ENCODE assay signal across 8 cellular contexts in genomic region chr3:16511561-16512434, GRCh38. TPM values are rescaled to one million over a fixed set of nuclear protein-coding genes. Genes with fewer than 3 reads are reported as not detected.
DNase-seq lines count a peak whose midpoint lies in the region; ATAC-seq lines count a peak whose summit lies in the region.

No MANE protein-coding gene starts in this region.

- no peaks in the 10 kb centered on the region for H3K27me3 Mint-ChIP-seq in activated T-helper 2 cell treated with anti-CD3 and anti-CD28 coated beads, Interferon-gamma antibody, Interleukin-2, Interleukin-4, amounts not matched to agents 10 μg/mL and 5 μg/mL and 100 μg/mL, durations not matched to agents 14 hours and 24 hours and 36 hours (ENCODE audit: low read depth)

- H3K4me3 ChIP-seq in skeletal muscle cell (ENCODE audit: low read depth, low read length) = peak overlapping the region; percentile 83

- peak overlapping the region; percentile 91 for H3K4me3 Mint-ChIP-seq in activated T-helper 2 cell treated with anti-CD3 and anti-CD28 coated beads, Interferon-gamma antibody, Interleukin-2, Interleukin-4, amounts not matched to agents 10 μg/mL and 5 μg/mL and 100 μg/mL, durations not matched to agents 14 hours and 24 hours and 36 hours (ENCODE audit: low read depth)

- H3K9me3 Mint-ChIP-seq in activated T-helper 2 cell treated with anti-CD3 and anti-CD28 coated beads, Interferon-gamma antibody, Interleukin-2, Interleukin-4, amounts not matched to agents 10 μg/mL and 5 μg/mL and 100 μg/mL, durations not matched to agents 14 hours and 24 hours and 36 hours = no peaks in the 10 kb centered on the region

- DNase-seq in NK-92 treated with Interleukin-12 subunit alpha and Interleukin-12 subunit beta, amount 100 ng/mL, for 24 hours (lab: John Stamatoyannopoulos, UW) = peak; percentile 66
- peak; percentile 72 for DNase-seq in activated T-helper 2 cell treated with anti-CD3 and anti-CD28 coated beads, Interferon-gamma antibody, Interleukin-2, Interleukin-4, amounts not matched to agents 10 μg/mL and 5 μg/mL and 100 μg/mL, durations not matched to agents 14 hours and 24 hours and 36 hours (ENCODE audit: low spot score)
- peak; percentile 80 for DNase-seq in Right ventricle myocardium superior
- DNase-seq in skeletal muscle cell (ENCODE audit: low read depth) = peak; percentile 86
- no peak for DNase-seq in ecto neural progenitor cell (ENCODE audit: low spot score)
- DNase-seq in NCI-H2171 treated with DMSO at 0.1 percent for 48 hours (lab: John Stamatoyannopoulos, UW) = no peak

- peaks cover 39% of the 10 kb centered on the region for H3K36me3 Mint-ChIP-seq in activated T-helper 2 cell treated with anti-CD3 and anti-CD28 coated beads, Interferon-gamma antibody, Interleukin-2, Interleukin-4, amounts not matched to agents 10 μg/mL and 5 μg/mL and 100 μg/mL, durations not matched to agents 14 hours and 24 hours and 36 hours (ENCODE audit: low read depth)

- peak; percentile 35 for ATAC-seq in GM18508 (IDR thresholded peaks at IDR 0.05; ENCODE audit: insufficient read depth, unreplicated experiment)
- peak; percentile 44 for ATAC-seq in HG02623 (IDR thresholded peaks at IDR 0.05; ENCODE audit: unreplicated experiment)
- ATAC-seq in Right ventricle myocardium superior (ENCODE audit: poor library complexity) = peak; percentile 47

- H3K4me1 Mint-ChIP-seq in activated T-helper 2 cell treated with anti-CD3 and anti-CD28 coated beads, Interferon-gamma antibody, Interleukin-2, Interleukin-4, amounts not matched to agents 10 μg/mL and 5 μg/mL and 100 μg/mL, durations not matched to agents 14 hours and 24 hours and 36 hours (ENCODE audit: low read depth) = peaks cover 71% of the 10 kb centered on the region

- intact Hi-C loops in activated T-helper 2 cell treated with anti-CD3 and anti-CD28 coated beads, Interferon-gamma antibody, Interleukin-2, Interleukin-4, amounts not matched to agents 10 μg/mL and 5 μg/mL and 100 μg/mL, durations not matched to agents 14 hours and 24 hours and 36 hours (cut with micrococcal nuclease) = loop anchor here (1.0 to 10.0 kb wide), 11 partner anchors 10 to 1913 kb away; partner anchors contain the start of genes DPH3, OXNAD1 and SATB1
- intact Hi-C loops in Right ventricle myocardium superior (cut with DNase I) = loop anchor here (10.0 kb wide), 2 partner anchors 137 to 217 kb away; no protein-coding TSS in a partner anchor

- peak overlapping the region; percentile 85 for H3K27ac Mint-ChIP-seq in activated T-helper 2 cell treated with anti-CD3 and anti-CD28 coated beads, Interferon-gamma antibody, Interleukin-2, Interleukin-4, amounts not matched to agents 10 μg/mL and 5 μg/mL and 100 μg/mL, durations not matched to agents 14 hours and 24 hours and 36 hours

RNA-seq across cellular contexts. Expression of gene RFTN1, which starts 1.7 kb away (rescaled TPM):
- total RNA-seq in activated T-helper 2 cell treated with anti-CD3 and anti-CD28 coated beads, Interferon-gamma antibody, Interleukin-2, Interleukin-4, amounts not matched to agents 10 μg/mL and 5 μg/mL and 100 μg/mL, durations not matched to agents 14 hours and 24 hours and 36 hours = 90.4 and 93.7 TPM in 2 replicates
- total RNA-seq in Right ventricle myocardium superior = 25.8 TPM

Comparison
In these comparisons a context has a peak if more than half of its experiments do, and no peak if none do; other contexts are left out.
1. DNase-seq: peak in NK-92 treated with Interleukin-12 subunit alpha and Interleukin-12 subunit beta, amount 100 ng/mL, for 24 hours (single experiment), activated T-helper 2 cell treated with anti-CD3 and anti-CD28 coated beads, Interferon-gamma antibody, Interleukin-2, Interleukin-4, amounts not matched to agents 10 μg/mL and 5 μg/mL and 100 μg/mL, durations not matched to agents 14 hours and 24 hours and 36 hours (single experiment), Right ventricle myocardium superior (single experiment) and skeletal muscle cell (single experiment); none in ecto neural progenitor cell (single experiment) and NCI-H2171 treated with DMSO at 0.1 percent for 48 hours (single experiment).
2. Peak in every context shown above with its lines, with median percentiles within 50 percentile points of each other: ATAC-seq.